9 cellular contexts compared by ENCODE assay signal in genomic region chr11:25197515-25197914, GRCh38.
"Had no signal": no experiment of that assay in that cellular context is flagged by ENCODE, and none has a peak within 500 bp of the region (broad histone marks: within the 10 kb centered on the region; RNA-seq: fewer than 3 reads in every experiment).

No MANE protein-coding gene starts in this region.

- H3K4me2 ChIP-seq: GM23338 had no signal

- H3K36me3 ChIP-seq: HAP-1 had no signal

- H3K9me3 ChIP-seq: HAP-1 had no signal

- DNase-seq: GM23248, GOT3, H7, H9, HCEC 1CT, HFFc6 had no signal

- H3K9ac ChIP-seq: GM23248 had no signal

- H2AFZ ChIP-seq: GM23248, GM23338 had no signal

- H3K27ac ChIP-seq: GM23248 had no signal

- ATAC-seq: GM23338, HCT116 had no signal

- H3K4me3 ChIP-seq: GM23248, GM23338, HAP-1 had no signal
